In the genomic region with DNA sequence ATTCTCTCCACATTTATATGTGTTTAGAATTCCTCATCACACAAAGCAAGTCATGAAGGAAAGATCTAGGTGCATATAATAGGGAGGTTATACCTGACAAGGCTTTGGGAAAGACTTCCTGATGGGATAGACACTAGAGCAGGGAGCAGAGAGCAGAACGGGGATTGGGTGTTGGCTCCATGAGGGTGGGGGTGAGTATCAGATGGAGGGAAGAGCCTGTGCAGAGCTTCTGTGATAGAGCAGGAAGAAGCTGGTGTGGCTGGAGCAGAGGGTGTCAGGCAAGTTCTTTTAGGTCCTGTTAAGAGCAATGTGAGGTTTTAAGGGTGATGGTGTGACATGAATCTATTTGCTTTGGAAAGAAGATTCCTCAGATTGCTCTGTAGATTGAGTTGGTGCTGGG, we compare ENCODE assay signal across 23 cellular contexts. TPM values are rescaled to one million over a fixed set of nuclear protein-coding genes. Genes with fewer than 3 reads are reported as not detected.
A peak's percentile ranks its signal among the peaks of the same experiment; 100 is the strongest.
DNase-seq lines count a peak whose midpoint lies in the region; ATAC-seq and TF ChIP-seq lines count a peak whose summit lies in the region.
"Had no signal": no experiment of that assay in that cellular context is flagged by ENCODE, and none has a peak within 500 bp of the region (broad histone marks: within the 10 kb centered on the region; RNA-seq: fewer than 3 reads in every experiment).

No MANE protein-coding gene starts in this region.

- no peak overlapping the region for H2AFZ ChIP-seq in GM23338
- H2AFZ ChIP-seq: parathyroid adenoma, PC-9 had no signal

- H3K4me1 ChIP-seq in GM23338 (ENCODE audit: insufficient read depth) (no peaks in the 10 kb centered on the region), mucosa of descending colon (ENCODE audit: low read depth) (peaks cover 21% of the 10 kb centered on the region)
- H3K4me1 ChIP-seq: ascending aorta, foreskin keratinocyte, parathyroid adenoma, SJSA1, tibial nerve had no signal

- H3K9me2 ChIP-seq in GM23338 (ENCODE audit: insufficient read depth): no peaks in the 10 kb centered on the region

- H4K20me1 ChIP-seq in GM23338 (replicated peaks; ENCODE audit: insufficient read depth): peaks cover 67% of the 10 kb centered on the region

- H3K27ac ChIP-seq in GM23338 (ENCODE audit: low read depth): no peak overlapping the region
- H3K27ac ChIP-seq: A549, ascending aorta, foreskin keratinocyte, parathyroid adenoma, PC-9, SJSA1, tibial nerve had no signal

- peaks cover 99% of the 10 kb centered on the region for H3K79me2 ChIP-seq in GM23338 (replicated peaks; ENCODE audit: insufficient read depth)

- POLR2A ChIA-PET in activated CD4-positive, alpha-beta T cell treated with anti-CD3 and anti-CD28 coated beads, Interleukin-2, amount 10 ng/mL, durations not matched to agents 7 days and 5 days (lab: Charles Lee): no interaction called here
- POLR2A ChIA-PET in activated CD4-positive, alpha-beta T cell treated with anti-CD3 and anti-CD28 coated beads for 36 hours (lab: Charles Lee): no interaction called here

- CTCF ChIA-PET in activated CD4-positive, alpha-beta T cell treated with anti-CD3 and anti-CD28 coated beads, Interleukin-2, amount 10 ng/mL, durations not matched to agents 7 days and 5 days (lab: Charles Lee): no interaction called here
- CTCF ChIA-PET in activated CD4-positive, alpha-beta T cell treated with anti-CD3 and anti-CD28 coated beads for 36 hours (lab: Charles Lee): interaction anchor here (3.1 kb wide), 1 partner anchor 18 kb away, joined by 10 read pairs; no protein-coding TSS in a partner anchor

- no peaks in the 10 kb centered on the region for H3F3A ChIP-seq in GM23338 (replicated peaks; ENCODE audit: low read depth)

- DNase-seq in activated CD4-positive, alpha-beta T cell treated with anti-CD3 and anti-CD28 coated beads, Interleukin-2, amount 10 ng/mL, durations not matched to agents 7 days and 5 days: no peak
- DNase-seq in activated CD4-positive, alpha-beta T cell treated with anti-CD3 and anti-CD28 coated beads for 36 hours: no peak
- DNase-seq in GM23338 (ENCODE audit: low spot score) (no peak), mucosa of descending colon (peak in 2 of 3 donors; percentile 44 to 65), G401 (ENCODE audit: low spot score) (no peak), LoVo (ENCODE audit: low spot score) (no peak)
- DNase-seq: activated naive CD4-positive, alpha-beta T cell treated with anti-CD3 and anti-CD28 coated beads, Interleukin-2, amount 50 U/mL, for 16 hours; DMS153; foreskin keratinocyte; hypothalamus; islet precursor cell; naive thymus-derived CD8-positive, alpha-beta T cell; NCI-H187; PC-9; stimulated activated naive CD4-positive, alpha-beta T cell had no signal

- peaks cover 57% of the 10 kb centered on the region for H3K4me1 Mint-ChIP-seq in activated CD4-positive, alpha-beta T cell treated with anti-CD3 and anti-CD28 coated beads, Interleukin-2, amount 10 ng/mL, durations not matched to agents 7 days and 5 days
- peaks cover 37% of the 10 kb centered on the region for H3K4me1 Mint-ChIP-seq in activated CD4-positive, alpha-beta T cell treated with anti-CD3 and anti-CD28 coated beads for 36 hours
- H3K4me1 Mint-ChIP-seq in GM23338 (peaks cover 21% of the 10 kb centered on the region), brain (peaks cover 46% of the 10 kb centered on the region)

- no peak overlapping the region for H3K4me3 Mint-ChIP-seq in activated CD4-positive, alpha-beta T cell treated with anti-CD3 and anti-CD28 coated beads, Interleukin-2, amount 10 ng/mL, durations not matched to agents 7 days and 5 days
- no peak overlapping the region for H3K4me3 Mint-ChIP-seq in activated CD4-positive, alpha-beta T cell treated with anti-CD3 and anti-CD28 coated beads for 36 hours
- H3K4me3 Mint-ChIP-seq in GM23338 (no peak overlapping the region), brain (no peak overlapping the region)
- H3K4me3 Mint-ChIP-seq: naive thymus-derived CD8-positive, alpha-beta T cell had no signal

- peaks cover 45% of the 10 kb centered on the region for H3K36me3 Mint-ChIP-seq in activated CD4-positive, alpha-beta T cell treated with anti-CD3 and anti-CD28 coated beads, Interleukin-2, amount 10 ng/mL, durations not matched to agents 7 days and 5 days (ENCODE audit: low read depth)
- peaks cover 31% of the 10 kb centered on the region for H3K36me3 Mint-ChIP-seq in activated CD4-positive, alpha-beta T cell treated with anti-CD3 and anti-CD28 coated beads for 36 hours (ENCODE audit: low read depth)
- H3K36me3 Mint-ChIP-seq in GM23338 (ENCODE audit: low read depth) (peaks cover 2% of the 10 kb centered on the region; the same call in 2 of the 3 replicates), brain (peaks cover 50% of the 10 kb centered on the region)
- H3K36me3 Mint-ChIP-seq: naive thymus-derived CD8-positive, alpha-beta T cell had no signal

- H3K27me3 Mint-ChIP-seq in activated CD4-positive, alpha-beta T cell treated with anti-CD3 and anti-CD28 coated beads, Interleukin-2, amount 10 ng/mL, durations not matched to agents 7 days and 5 days: no peaks in the 10 kb centered on the region
- H3K27me3 Mint-ChIP-seq in activated CD4-positive, alpha-beta T cell treated with anti-CD3 and anti-CD28 coated beads for 36 hours: no peaks in the 10 kb centered on the region
- H3K27me3 Mint-ChIP-seq in GM23338 (ENCODE audit: insufficient read depth, low read depth, poor library complexity) (peaks cover 11% of the 10 kb centered on the region), brain (no peaks in the 10 kb centered on the region)
- H3K27me3 Mint-ChIP-seq: naive thymus-derived CD8-positive, alpha-beta T cell had no signal

- H3K4me3 ChIP-seq in GM23338: no peak overlapping the region
- no peak overlapping the region for H3K4me3 ChIP-seq in mucosa of descending colon
- H3K4me3 ChIP-seq: A549, ascending aorta, PC-9, SJSA1, tibial nerve had no signal

- no peak for ATAC-seq in activated CD4-positive, alpha-beta T cell treated with anti-CD3 and anti-CD28 coated beads for 36 hours
- ATAC-seq in GM23338 (peak; percentile 24; the same call in 1 of the 3 replicates), mucosa of descending colon (peak; percentile 91), GM18861 (IDR thresholded peaks at IDR 0.05; ENCODE audit: unreplicated experiment) (no peak)
- ATAC-seq: A549; activated CD4-positive, CD25-positive, alpha-beta regulatory T cell treated with anti-CD3 and anti-CD28 coated beads, Interleukin-2, amount 50 U/mL, for 24 hours; foreskin keratinocyte; naive thymus-derived CD8-positive, alpha-beta T cell had no signal

- no peak for TF ChIP-seq CTCF in GM23338 (conservative IDR thresholded peaks at IDR 0.05; ENCODE audit: low read depth in 2 of 2)
- TF ChIP-seq CTCF in brain (conservative IDR thresholded peaks at IDR 0.05): no peak
- no peak for TF ChIP-seq CTCF in mucosa of descending colon (IDR thresholded peaks at IDR 0.05)

- no peaks in the 10 kb centered on the region for H3K36me3 ChIP-seq in GM23338 (ENCODE audit: insufficient read depth)
- no peaks in the 10 kb centered on the region for H3K36me3 ChIP-seq in mucosa of descending colon (ENCODE audit: low read depth)
- H3K36me3 ChIP-seq: ascending aorta, SJSA1, tibial nerve had no signal

- H3K27ac Mint-ChIP-seq in activated CD4-positive, alpha-beta T cell treated with anti-CD3 and anti-CD28 coated beads, Interleukin-2, amount 10 ng/mL, durations not matched to agents 7 days and 5 days: peak overlapping the region; percentile 3
- no peak overlapping the region for H3K27ac Mint-ChIP-seq in activated CD4-positive, alpha-beta T cell treated with anti-CD3 and anti-CD28 coated beads for 36 hours
- H3K27ac Mint-ChIP-seq in GM23338 (no peak overlapping the region), brain (peak overlapping the region in 4 of 5 experiments; percentile 8 to 59 (median 30))

- in situ Hi-C loops in G401 (cut with HindIII; ENCODE audit: low sequenced_read_pairs): no loop called here

- no peaks in the 10 kb centered on the region for H3K27me3 ChIP-seq in GM23338 (ENCODE audit: insufficient read depth)
- H3K27me3 ChIP-seq: ascending aorta, foreskin keratinocyte, SJSA1, tibial nerve had no signal

- H3K9me3 ChIP-seq in mucosa of descending colon: no peaks in the 10 kb centered on the region
- H3K9me3 ChIP-seq: A549, ascending aorta, SJSA1, tibial nerve had no signal

- no peak overlapping the region for H3K4me2 ChIP-seq in GM23338
- H3K4me2 ChIP-seq: A549, PC-9 had no signal

- intact Hi-C loops in activated CD4-positive, alpha-beta T cell treated with anti-CD3 and anti-CD28 coated beads for 36 hours (cut with DNase I, micrococcal nuclease): no loop called here
- intact Hi-C loops in mucosa of descending colon (cut with DNase I, micrococcal nuclease): no loop called here

- no peaks in the 10 kb centered on the region for H3K9me3 Mint-ChIP-seq in activated CD4-positive, alpha-beta T cell treated with anti-CD3 and anti-CD28 coated beads, Interleukin-2, amount 10 ng/mL, durations not matched to agents 7 days and 5 days
- H3K9me3 Mint-ChIP-seq in activated CD4-positive, alpha-beta T cell treated with anti-CD3 and anti-CD28 coated beads for 36 hours (ENCODE audit: low read depth): no peaks in the 10 kb centered on the region
- H3K9me3 Mint-ChIP-seq in GM23338: no peaks in the 10 kb centered on the region
- peaks cover 0 to 5% (median 0%) of the 10 kb centered on the region in 5 experiments for H3K9me3 Mint-ChIP-seq in brain
- H3K9me3 Mint-ChIP-seq: naive thymus-derived CD8-positive, alpha-beta T cell had no signal

TF ChIP-seq in GM23338, 12 proteins besides CTCF, POLR2A, EP300 and RAD21 (continues in another document):
- TF ChIP-seq EZH2 (IDR thresholded peaks at IDR 0.05; ENCODE audit: low read depth, unreplicated experiment): no peak
- no peak for TF ChIP-seq POLR2AphosphoS5 (IDR thresholded peaks at IDR 0.05; ENCODE audit: low read depth)

RNA-seq across cellular contexts. Expression of gene NSD2, which starts 10.5 kb away (rescaled TPM):
- 100 to 1,000 TPM; 248 to 271 TPM for total RNA-seq in activated CD4-positive, alpha-beta T cell treated with anti-CD3 and anti-CD28 coated beads, Interleukin-2, amount 10 ng/mL, durations not matched to agents 7 days and 5 days
- total RNA-seq in activated CD4-positive, alpha-beta T cell treated with anti-CD3 and anti-CD28 coated beads for 36 hours: 100 to 1,000 TPM; 194 to 232 TPM
- total RNA-seq in GM23338 (2014; rRNA removed; shearing (Covaris generic)): 69.6 and 84.4 TPM in 2 replicates
- 33.5 and 35.7 TPM in 2 replicates for polyA plus RNA-seq in GM23338 (2016; fragmentation: Nextera tagmentation; extraction: Ambion mirVana)
- polyA plus RNA-seq in brain (ENCODE audit: insufficient read depth, low read depth, low replicate concordance): 72.8 TPM
- total RNA-seq in mucosa of descending colon: 100 to 1,000 TPM in 1 of 3 donors, 10 to 100 TPM in 2; 82.8 to 114 (median 83.3) TPM
- total RNA-seq in G401 (2014; rRNA removed; shearing (Covaris generic)): 44.4 and 86.9 TPM in 2 replicates

RNA-seq across cellular contexts. Expression of gene LETM1, which starts 25.8 kb away (rescaled TPM):
- 10 to 100 TPM; 40.7 to 49.5 TPM for total RNA-seq in activated CD4-positive, alpha-beta T cell treated with anti-CD3 and anti-CD28 coated beads, Interleukin-2, amount 10 ng/mL, durations not matched to agents 7 days and 5 days
- total RNA-seq in activated CD4-positive, alpha-beta T cell treated with anti-CD3 and anti-CD28 coated beads for 36 hours: 10 to 100 TPM; 41.6 to 51.3 TPM
- total RNA-seq in GM23338 (2014; rRNA removed; shearing (Covaris generic)): 64.9 and 68.9 TPM in 2 replicates
- polyA plus RNA-seq in GM23338 (2016; fragmentation: Nextera tagmentation; extraction: Ambion mirVana) (23.3 and 24.5 TPM in 2 replicates), brain (ENCODE audit: insufficient read depth, low read depth, low replicate concordance) (16.8 TPM)
- total RNA-seq in mucosa of descending colon: 100 to 1,000 TPM in 2 of 3 donors, 10 to 100 TPM in 1; 85.5 to 160 (median 133) TPM
- total RNA-seq in G401 (2014; rRNA removed; shearing (Covaris generic)): 67.5 and 83.2 TPM in 2 replicates

Comparison
In these comparisons a context has a peak if more than half of its experiments do, and no peak if none do; other contexts are left out.
1. H3K27ac Mint-ChIP-seq: peak in activated CD4-positive, alpha-beta T cell treated with anti-CD3 and anti-CD28 coated beads, Interleukin-2, amount 10 ng/mL, durations not matched to agents 7 days and 5 days (single experiment) and brain (4 of 5); none in activated CD4-positive, alpha-beta T cell treated with anti-CD3 and anti-CD28 coated beads for 36 hours (single experiment) and GM23338 (single experiment).
2. DNase-seq: peak in mucosa of descending colon (2 of 3); none in activated CD4-positive, alpha-beta T cell treated with anti-CD3 and anti-CD28 coated beads, Interleukin-2, amount 10 ng/mL, durations not matched to agents 7 days and 5 days (single experiment), activated CD4-positive, alpha-beta T cell treated with anti-CD3 and anti-CD28 coated beads for 36 hours (single experiment), GM23338 (single experiment), G401 (single experiment) and LoVo (single experiment).
3. ATAC-seq: peak in GM23338 (single experiment) and mucosa of descending colon (single experiment); none in activated CD4-positive, alpha-beta T cell treated with anti-CD3 and anti-CD28 coated beads for 36 hours (single experiment) and GM18861 (single experiment).